22 cellular contexts compared by ENCODE assay signal in the genomic region with DNA sequence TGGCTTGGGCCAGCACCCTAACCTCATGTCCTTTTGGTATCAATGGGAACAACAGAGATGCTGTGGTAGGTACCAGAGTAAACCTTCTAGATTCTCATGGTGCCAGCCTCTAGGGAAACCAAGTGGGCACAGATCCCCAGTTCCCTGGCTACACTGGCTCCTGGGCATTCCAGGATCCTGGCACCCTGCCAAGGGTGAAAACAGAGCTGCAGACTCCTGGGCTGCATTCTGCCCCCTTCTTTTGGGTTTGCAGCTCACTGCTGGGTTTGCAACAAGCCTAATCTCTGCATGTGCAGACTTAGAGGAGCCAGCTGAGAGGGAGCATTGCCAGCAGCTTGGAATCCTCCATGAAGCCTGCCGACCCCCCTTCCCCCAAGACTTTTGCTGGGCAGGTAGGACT. TPM values are rescaled to one million over a fixed set of nuclear protein-coding genes. Genes with fewer than 3 reads are reported as not detected.
A peak's percentile ranks its signal among the peaks of the same experiment; 100 is the strongest.
DNase-seq lines count a peak whose midpoint lies in the region; FAIRE-seq and TF ChIP-seq lines count a peak whose summit lies in the region.
"Had no signal": no experiment of that assay in that cellular context is flagged by ENCODE, and none has a peak within 500 bp of the region (broad histone marks: within the 10 kb centered on the region; RNA-seq: fewer than 3 reads in every experiment).

No MANE protein-coding gene starts in this region.

- H3K27me3 ChIP-seq in spleen (replicated peaks in 1 of 7) = peaks cover 0 to 21% (median 0%) of the 10 kb centered on the region in 7 donors
- H3K27me3 ChIP-seq: esophagus squamous epithelium, SJCRH30 had no signal

- no peak overlapping the region for H3K4me3 Mint-ChIP-seq in osteocyte (ENCODE audit: unreplicated experiment)
- H3K4me3 Mint-ChIP-seq: activated B cell treated with CpG ODN at 0.5 μM for 24 hours; activated CD4-positive, alpha-beta memory T cell treated with anti-CD3 and anti-CD28 coated beads, Interleukin-2, amount 10 ng/mL, durations not matched to agents 7 days and 5 days; CD4-positive, alpha-beta memory T cell; mesothelial cell of epicardium; natural killer cell treated with Interleukin-12 subunit alpha and Interleukin-12 subunit beta and Interleukin-15 and Interleukin-18, amount 100 ng/mL, for 72 hours had no signal

- H3K36me3 Mint-ChIP-seq in osteocyte (ENCODE audit: unreplicated experiment) = no peaks in the 10 kb centered on the region
- H3K36me3 Mint-ChIP-seq: mesothelial cell of epicardium; natural killer cell treated with Interleukin-12 subunit alpha and Interleukin-12 subunit beta and Interleukin-15 and Interleukin-18, amount 100 ng/mL, for 72 hours had no signal

- 67 to 86% (median 79%) methylated on average over 1 of the region's 1 CpG for WGBS in spleen, 5 donors

- no peak overlapping the region for H3K27ac Mint-ChIP-seq in osteocyte (ENCODE audit: unreplicated experiment)
- H3K27ac Mint-ChIP-seq: activated B cell treated with CpG ODN at 0.5 μM for 24 hours; activated CD4-positive, alpha-beta memory T cell treated with anti-CD3 and anti-CD28 coated beads, Interleukin-2, amount 10 ng/mL, durations not matched to agents 7 days and 5 days; CD4-positive, alpha-beta memory T cell; natural killer cell treated with Interleukin-12 subunit alpha and Interleukin-12 subunit beta and Interleukin-15 and Interleukin-18, amount 100 ng/mL, for 72 hours had no signal

- no peaks in the 10 kb centered on the region for H3K27me3 Mint-ChIP-seq in osteocyte (ENCODE audit: unreplicated experiment)

- TF ChIP-seq CTCF in spleen (IDR thresholded peaks at IDR 0.05 in 8 of 11, conservative IDR thresholded peaks at IDR 0.05 in 3 of 11) (no peak), osteocyte (IDR thresholded peaks at IDR 0.05) (no peak)

- peaks cover 8 to 34% (median 19%) of the 10 kb centered on the region in 6 donors for H3K4me1 ChIP-seq in spleen

- H3K36me3 ChIP-seq in spleen = peaks cover 0 to under 1% (median 0%) of the 10 kb centered on the region in 6 donors
- H3K36me3 ChIP-seq: esophagus squamous epithelium, SJCRH30 had no signal

- H3K9me3 ChIP-seq in spleen = no peaks in the 10 kb centered on the region
- H3K9me3 ChIP-seq: esophagus squamous epithelium, SJCRH30 had no signal

- intact Hi-C loops in spleen (cut with DNase I; ENCODE audit: low total_unique reads) = no loop called here

- FAIRE-seq in GM12892 (lab: Jason Lieb, UNC) = no peak

- H3K27ac ChIP-seq in spleen = no peak overlapping the region
- H3K27ac ChIP-seq: esophagus squamous epithelium, HL-60, SJCRH30 had no signal

- no peaks in the 10 kb centered on the region for H3K9me3 Mint-ChIP-seq in osteocyte (ENCODE audit: unreplicated experiment)
- H3K9me3 Mint-ChIP-seq: activated B cell treated with CpG ODN at 0.5 μM for 24 hours; activated CD4-positive, alpha-beta memory T cell treated with anti-CD3 and anti-CD28 coated beads, Interleukin-2, amount 10 ng/mL, durations not matched to agents 7 days and 5 days; CD4-positive, alpha-beta memory T cell; mesothelial cell of epicardium; natural killer cell treated with Interleukin-12 subunit alpha and Interleukin-12 subunit beta and Interleukin-15 and Interleukin-18, amount 100 ng/mL, for 72 hours had no signal

- peaks cover 37% of the 10 kb centered on the region for H3K4me1 Mint-ChIP-seq in osteocyte (ENCODE audit: unreplicated experiment)

- DNase-seq in NCI-H748 (lab: John Stamatoyannopoulos, UW; ENCODE audit: unreplicated experiment) (peak; percentile 42), NCI-H748 treated with DMSO at 0.1 percent for 48 hours (lab: John Stamatoyannopoulos, UW) (no peak), DMS79 treated with DMSO at 0.1 percent for 48 hours (lab: John Stamatoyannopoulos, UW) (peak; percentile 41), NCI-H345 treated with DMSO at 0.1 percent for 48 hours (lab: John Stamatoyannopoulos, UW; ENCODE audit: unreplicated experiment) (peak; percentile 17), spleen (peak; percentile 43), cortex of kidney (lab: John Stamatoyannopoulos, UW) (no peak), GM12892 (ENCODE audit: insufficient read length) (no peak), osteocyte (ENCODE audit: extremely low spot score, unreplicated experiment) (no peak)
- DNase-seq: activated B cell treated with CpG ODN at 0.5 μM for 24 hours; activated CD4-positive, alpha-beta memory T cell treated with anti-CD3 and anti-CD28 coated beads, Interleukin-2, amount 10 ng/mL, durations not matched to agents 7 days and 5 days; activated naive CD4-positive, alpha-beta T cell treated with Interleukin-2 at 50 U/mL for 16 hours; activated T-cell treated with anti-CD3 and anti-CD28 coated beads, Interleukin-2, amount 50 U/mL, for 1 hour; CD4-positive, alpha-beta memory T cell; effector memory CD4-positive, alpha-beta T cell; esophagus squamous epithelium; IMR-90; posterior cingulate gyrus had no signal

- TF ChIP-seq POLR2A in spleen (IDR thresholded peaks at IDR 0.05) (no peak), GM12892 (IDR thresholded peaks at IDR 0.05; ENCODE audit: low read depth, low read length) (no peak)

- no peak overlapping the region for H3K4me3 ChIP-seq in spleen
- H3K4me3 ChIP-seq: esophagus squamous epithelium, SJCRH30, smooth muscle cell had no signal

RNA-seq across cellular contexts. Expression of gene PRDM11, which starts 30.6 kb away (rescaled TPM):
- total RNA-seq in spleen = 10 to 100 TPM in 6 of 7 donors, 1 to 10 TPM in 1; 8.0 to 24.3 (median 19.5) TPM
- polyA plus RNA-seq in spleen = 1 to 10 TPM; 1.7 to 4.3 (median 1.9) TPM
- 0.32 TPM for polyA plus RNA-seq in GM12892 (2012; ENCODE audit: missing spikeins)
- 22.9 and 25.4 TPM in 2 replicates for total RNA-seq in osteocyte

Comparison
In these comparisons a context has a peak if more than half of its experiments do, and no peak if none do; other contexts are left out.
1. DNase-seq: peak in NCI-H748 (single experiment), DMS79 treated with DMSO at 0.1 percent for 48 hours (single experiment), NCI-H345 treated with DMSO at 0.1 percent for 48 hours (single experiment) and spleen (single experiment); none in NCI-H748 treated with DMSO at 0.1 percent for 48 hours (single experiment), cortex of kidney (single experiment), GM12892 (single experiment) and osteocyte (single experiment).